Comparison of ENCODE assay signal across 1 cellular context in the genomic region with DNA sequence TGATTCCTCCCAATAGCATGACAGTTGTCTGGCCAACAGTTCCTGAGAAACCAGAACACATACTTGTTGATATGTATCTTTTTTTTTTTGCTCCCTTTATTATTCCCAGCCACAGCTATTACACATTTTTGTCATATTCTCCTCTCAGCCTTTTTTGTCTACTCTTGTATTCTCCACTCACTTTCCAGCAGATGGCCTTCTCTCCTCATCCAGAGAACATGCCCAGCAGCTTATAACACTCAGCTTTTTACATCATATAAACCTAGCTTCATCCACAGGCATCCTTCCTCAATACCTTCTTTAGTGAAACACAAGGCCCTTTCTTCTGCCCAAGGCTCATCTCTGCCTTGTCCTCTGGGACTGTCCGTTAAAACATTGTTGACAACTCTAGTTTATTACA.
TF ChIP-seq lines count a peak whose summit lies in the region.

No MANE protein-coding gene starts in this region.

TF ChIP-seq in K562, 482 proteins besides CTCF, POLR2A, EP300 and RAD21 (continued from another document):
- TF ChIP-seq, protein P1, sequence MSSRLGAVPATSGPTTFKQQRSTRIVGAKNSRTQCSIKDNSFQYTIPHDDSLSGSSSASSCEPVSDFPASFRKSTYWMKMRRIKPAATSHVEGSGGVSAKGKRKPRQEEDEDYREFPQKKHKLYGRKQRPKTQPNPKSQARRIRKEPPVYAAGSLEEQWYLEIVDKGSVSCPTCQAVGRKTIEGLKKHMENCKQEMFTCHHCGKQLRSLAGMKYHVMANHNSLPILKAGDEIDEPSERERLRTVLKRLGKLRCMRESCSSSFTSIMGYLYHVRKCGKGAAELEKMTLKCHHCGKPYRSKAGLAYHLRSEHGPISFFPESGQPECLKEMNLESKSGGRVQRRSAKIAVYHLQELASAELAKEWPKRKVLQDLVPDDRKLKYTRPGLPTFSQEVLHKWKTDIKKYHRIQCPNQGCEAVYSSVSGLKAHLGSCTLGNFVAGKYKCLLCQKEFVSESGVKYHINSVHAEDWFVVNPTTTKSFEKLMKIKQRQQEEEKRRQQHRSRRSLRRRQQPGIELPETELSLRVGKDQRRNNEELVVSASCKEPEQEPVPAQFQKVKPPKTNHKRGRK (tag; IDR thresholded peaks at IDR 0.05) = no peak
- TF ChIP-seq SIX5 (IDR thresholded peaks at IDR 0.05; ENCODE audit: borderline replicate concordance in 1 of 2, insufficient read depth in 1 of 2, low read depth in 1 of 2, low read length in 2 of 2) (no peak), ZNF717 (CRISPR knock-in tag; IDR thresholded peaks at IDR 0.05) (no peak)
